ENCODE assay signal across 26 cellular contexts in genomic region chr9:8736805-8737204, GRCh38.
A peak's percentile ranks its signal among the peaks of the same experiment; 100 is the strongest.
DNase-seq lines count a peak whose midpoint lies in the region; ATAC-seq and TF ChIP-seq lines count a peak whose summit lies in the region.
"Had no signal": no experiment of that assay in that cellular context is flagged by ENCODE, and none has a peak within 500 bp of the region (broad histone marks: within the 10 kb centered on the region; RNA-seq: fewer than 3 reads in every experiment).

No MANE protein-coding gene starts in this region.

- H3K4me3 ChIP-seq in dorsolateral prefrontal cortex (peak overlapping the region in 1 of 59 donors; percentile 24), thyroid gland (replicated peaks in 1 of 3) (no peak overlapping the region)
- H3K4me3 ChIP-seq: BLaER1, MG63, SJCRH30 had no signal

- in situ Hi-C loops in G401 (cut with HindIII; ENCODE audit: low sequenced_read_pairs), result no loop called here

- H3K27me3 ChIP-seq in dorsolateral prefrontal cortex (no peaks in the 10 kb centered on the region), thyroid gland (no peaks in the 10 kb centered on the region)
- H3K27me3 ChIP-seq: BLaER1, MG63, SJCRH30 had no signal

- H3K4me1 ChIP-seq in thyroid gland, result no peaks in the 10 kb centered on the region

- ATAC-seq in HG02623 (IDR thresholded peaks at IDR 0.05; ENCODE audit: unreplicated experiment), result no peak
- ATAC-seq: PC-3, Right ventricle myocardium inferior, SK-N-SH treated with all-trans-retinoic acid at 6 μM for 48 hours had no signal

- no peak for TF ChIP-seq POLR2A in thyroid gland (IDR thresholded peaks at IDR 0.05)

- H3K9me3 ChIP-seq in thyroid gland, result no peaks in the 10 kb centered on the region
- H3K9me3 ChIP-seq: BLaER1, MG63, SJCRH30 had no signal

- WGBS in thyroid gland, 2 donors, result 88 to 96% methylated on average over 5 of the region's 5 CpGs

- TF ChIP-seq CTCF in dorsolateral prefrontal cortex (IDR thresholded peaks at IDR 0.05 in 54 of 56, conservative IDR thresholded peaks at IDR 0.05 in 2 of 56; ENCODE audit: low read depth in 1 of 56, partially characterized antibody in 56 of 56), result no peak
- no peak for TF ChIP-seq CTCF in thyroid gland (IDR thresholded peaks at IDR 0.05)

- intact Hi-C loops in dorsolateral prefrontal cortex (cut with DNase I) (no loop called here), thyroid gland (cut with DNase I) (no loop called here)

- peak; percentile 94 for DNase-seq in G401 (ENCODE audit: low spot score)
- peak in 1 of 10 donors; percentile 56 for DNase-seq in dorsolateral prefrontal cortex
- DNase-seq in medulla oblongata (ENCODE audit: extremely low spot score), result peak; percentile 40
- peak; percentile 59 for DNase-seq in pons (ENCODE audit: low spot score)
- no peak for DNase-seq in NCI-H2081 treated with DMSO at 0.1 percent for 48 hours (lab: John Stamatoyannopoulos, UW)
- DNase-seq in thyroid gland, result no peak
- DNase-seq: CD4-positive, CD25-positive, alpha-beta regulatory T cell; DMS153; DND-41; H7; KG1; MG63; NCI-H1417; NCI-H1694; NCI-H2029 treated with DMSO at 0.1 percent for 48 hours; NCI-H2171 treated with DMSO at 0.1 percent for 48 hours; NCI-H345; NCI-H524 treated with DMSO at 0.1 percent for 48 hours; NCI-H82; NK-92 treated with Interleukin-12 subunit alpha and Interleukin-12 subunit beta, amount 100 ng/mL, for 24 hours; PC-3 had no signal

- H3K27ac ChIP-seq in dorsolateral prefrontal cortex, result peak overlapping the region in 31 of 59 donors; percentile 2 to 64 (median 35)
- H3K27ac ChIP-seq in thyroid gland, result no peak overlapping the region
- H3K27ac ChIP-seq: BLaER1, SJCRH30 had no signal

- H3K36me3 ChIP-seq in thyroid gland, result no peaks in the 10 kb centered on the region
- H3K36me3 ChIP-seq: BLaER1, MG63, SJCRH30 had no signal

Comparison
In these comparisons a context has a peak if more than half of its experiments do, and no peak if none do; other contexts are left out.
1. DNase-seq: peak in G401 (single experiment), medulla oblongata (single experiment) and pons (single experiment); none in NCI-H2081 treated with DMSO at 0.1 percent for 48 hours (single experiment) and thyroid gland (0 of 2).
2. H3K27ac ChIP-seq: peak in dorsolateral prefrontal cortex (31 of 59); none in thyroid gland (0 of 3).